Comparison of ENCODE assay signal across 8 cellular contexts in the genomic region with DNA sequence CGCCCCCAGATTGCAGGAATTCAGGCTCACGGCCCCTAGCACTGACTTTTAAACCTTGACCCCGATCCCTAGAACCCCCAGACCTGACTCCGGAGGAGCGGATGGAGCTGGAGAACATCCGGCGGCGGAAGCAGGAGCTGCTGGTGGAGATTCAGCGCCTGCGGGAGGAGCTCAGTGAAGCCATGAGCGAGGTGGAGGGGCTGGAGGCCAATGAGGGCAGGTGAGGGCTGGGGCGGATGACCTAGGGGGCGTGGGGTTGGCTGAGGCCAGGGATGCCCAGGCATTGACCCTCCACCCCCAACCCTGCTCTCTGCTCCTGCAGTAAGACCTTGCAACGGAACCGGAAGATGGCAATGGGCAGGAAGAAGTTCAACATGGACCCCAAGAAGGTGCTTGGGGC. TPM values are rescaled to one million over a fixed set of nuclear protein-coding genes. Genes with fewer than 3 reads are reported as not detected.
DNase-seq lines count a peak whose midpoint lies in the region; TF ChIP-seq lines count a peak whose summit lies in the region.

No MANE protein-coding gene starts in this region.

- H3K27ac ChIP-seq in Peyer's patch (peak overlapping the region in 2 of 4 donors; percentile 97 to 99), parathyroid adenoma (peak overlapping the region; percentile 97)

- peak overlapping the region; percentile 98 for H3K27ac Mint-ChIP-seq in Caco-2 (ENCODE audit: unreplicated experiment)

- BruUV-seq in Caco-2 (replicated peaks; lab: Mats Ljungman, UMichigan), result no TSS peak

- H3K9ac ChIP-seq in parathyroid adenoma, result no peak overlapping the region

- peaks cover 7% of the 10 kb centered on the region for H3K79me2 ChIP-seq in parathyroid adenoma

- TF ChIP-seq POLR2A in Peyer's patch (IDR thresholded peaks at IDR 0.05), result no peak

- peak overlapping the region; percentile 93 for H3K4me3 Mint-ChIP-seq in Caco-2 (ENCODE audit: unreplicated experiment)

- H3K9me3 Mint-ChIP-seq in Caco-2 (ENCODE audit: unreplicated experiment), result no peaks in the 10 kb centered on the region

- H3K36me3 Mint-ChIP-seq in Caco-2 (ENCODE audit: insufficient read depth, unreplicated experiment), result peaks cover 82% of the 10 kb centered on the region

- intact Hi-C loops in Caco-2 (cut with micrococcal nuclease; ENCODE audit: unreplicated experiment), result no loop called here

- DNase-seq in Caco-2 (no peak), Peyer's patch (no peak), epithelial cell of proximal tubule (ENCODE audit: low read depth) (no peak), HCEC 1CT (no peak), AG20443 (ENCODE audit: low spot score) (no peak), DMS79 treated with DMSO at 0.1 percent for 48 hours (lab: John Stamatoyannopoulos, UW) (no peak), NCI-H226 (no peak)

- H3K9me3 ChIP-seq in Caco-2 (no peaks in the 10 kb centered on the region), Peyer's patch (no peaks in the 10 kb centered on the region), parathyroid adenoma (ENCODE audit: control insufficient read depth, low read length) (no peaks in the 10 kb centered on the region)

- POLR2A ChIA-PET in Caco-2 (lab: Charles Lee), result interaction anchor here (0.6 to 2.0 kb wide), 5 partner anchors 17 to 164 kb away, joined by 3 to 6 read pairs (median 5); partner anchors contain the start of gene GRWD1

- CTCF ChIA-PET in Caco-2 (lab: Charles Lee), result interaction anchor here (0.8 to 1.1 kb wide), 3 partner anchors 17 to 114 kb away, joined by 3 to 5 read pairs (median 4); no protein-coding TSS in a partner anchor

- H3K4me1 Mint-ChIP-seq in Caco-2 (ENCODE audit: low read depth, unreplicated experiment), result peaks cover 13% of the 10 kb centered on the region

- no peaks in the 10 kb centered on the region for H3K27me3 Mint-ChIP-seq in Caco-2 (ENCODE audit: insufficient read depth, unreplicated experiment)

- H3K4me1 ChIP-seq in Caco-2 (peaks cover 11% of the 10 kb centered on the region; the same call in 1 of the 2 replicates), Peyer's patch (peaks cover 0 to 16% (median 9%) of the 10 kb centered on the region in 4 donors), parathyroid adenoma (peaks cover 8% of the 10 kb centered on the region)

- H3K27me3 ChIP-seq in Caco-2 (replicated peaks; ENCODE audit: control insufficient read depth, insufficient read depth, low read length) (no peaks in the 10 kb centered on the region), Peyer's patch (no peaks in the 10 kb centered on the region), parathyroid adenoma (ENCODE audit: control insufficient read depth, insufficient read depth, low read length) (no peaks in the 10 kb centered on the region)

- no peak overlapping the region for H2AFZ ChIP-seq in parathyroid adenoma

- peak overlapping the region; percentile 70 for H3K4me2 ChIP-seq in parathyroid adenoma (ENCODE audit: low read length)

- H3K36me3 ChIP-seq in Caco-2 (ENCODE audit: control insufficient read depth, insufficient read depth, low read length) (peaks cover 9% of the 10 kb centered on the region), Peyer's patch (peaks cover 0 to 51% (median 0%) of the 10 kb centered on the region in 3 donors), parathyroid adenoma (ENCODE audit: control insufficient read depth, insufficient read depth, low read length) (no peaks in the 10 kb centered on the region)

- no peak for TF ChIP-seq CTCF in Caco-2 (IDR thresholded peaks at IDR 0.05; ENCODE audit: insufficient read depth in 1 of 2, low read depth in 1 of 2, low read length in 1 of 2, severe bottlenecking in 1 of 2, unreplicated experiment in 1 of 2)
- no peak for TF ChIP-seq CTCF in Peyer's patch (IDR thresholded peaks at IDR 0.05)
- TF ChIP-seq CTCF in epithelial cell of proximal tubule (conservative IDR thresholded peaks at IDR 0.05; ENCODE audit: low read depth, low read length), result no peak
- TF ChIP-seq CTCF in parathyroid adenoma (IDR thresholded peaks at IDR 0.05), result no peak

- H3K4me3 ChIP-seq in Caco-2 (ENCODE audit: low read depth, low read length) (peak overlapping the region; percentile 65), Peyer's patch (peak overlapping the region in 3 of 4 donors; percentile 82 to 95 (median 93)), epithelial cell of proximal tubule (ENCODE audit: low read depth, low read length) (peak overlapping the region; percentile 71), parathyroid adenoma (ENCODE audit: low read depth, low read length) (peak overlapping the region; percentile 98)

RNA-seq across cellular contexts. Expression of gene CYTH2, which starts 1.1 kb away (rescaled TPM):
- total RNA-seq in Caco-2 (2022) (74.6 and 81.3 TPM in 2 replicates), Peyer's patch (100 to 1,000 TPM in 1 of 4 donors, 10 to 100 TPM in 3; 64.5 to 160 (median 76.9) TPM), epithelial cell of proximal tubule (43.6 and 81.6 TPM in 2 replicates)

RNA-seq across cellular contexts. Expression of gene KCNJ14, which starts 14.9 kb away (rescaled TPM):
- total RNA-seq in Caco-2 (2022) (3.6 and 3.9 TPM in 2 replicates), Peyer's patch (1 to 10 TPM in 3 of 4 donors, under 1 TPM in 1; 0.88 to 2.0 (median 1.8) TPM), epithelial cell of proximal tubule (0.06 and 0.07 TPM in 2 replicates)

RNA-seq across cellular contexts. Expression of gene GRWD1, which starts 24.5 kb away (rescaled TPM):
- total RNA-seq in Caco-2 (2022) (77.3 and 77.4 TPM in 2 replicates), Peyer's patch (10 to 100 TPM in 3 of 4 donors, 1 to 10 TPM in 1; 10.0 to 17.6 (median 15.6) TPM), epithelial cell of proximal tubule (51.2 and 58.7 TPM in 2 replicates)

RNA-seq across cellular contexts. Expression of gene LMTK3, which starts 41.4 kb away (rescaled TPM):
- total RNA-seq in Caco-2 (2022), result 22.4 and 22.6 TPM in 2 replicates
- 10 to 100 TPM in 2 of 4 donors, 1 to 10 TPM in 2; 8.2 to 17.6 (median 12.8) TPM for total RNA-seq in Peyer's patch
- total RNA-seq in epithelial cell of proximal tubule, result 1.5 and 4.2 TPM in 2 replicates
